In genomic region chr5:107512029-107512428, GRCh38 we compare ENCODE assay signal across 30 cellular contexts.
DNase-seq lines count a peak whose midpoint lies in the region; ATAC-seq, FAIRE-seq and TF ChIP-seq lines count a peak whose summit lies in the region.
"Had no signal": no experiment of that assay in that cellular context is flagged by ENCODE, and none has a peak within 500 bp of the region (broad histone marks: within the 10 kb centered on the region; RNA-seq: fewer than 3 reads in every experiment).

No MANE protein-coding gene starts in this region.

- peak; percentile 18 for FAIRE-seq in GM18507 (lab: Jason Lieb, UNC)
- FAIRE-seq: TTC549 had no signal

- peaks cover 41% of the 10 kb centered on the region for H3K4me1 ChIP-seq in smooth muscle cell (ENCODE audit: low read depth)
- H3K4me1 ChIP-seq in ovary (ENCODE audit: insufficient read depth) = no peaks in the 10 kb centered on the region
- H3K4me1 ChIP-seq: esophagus squamous epithelium, tibial artery had no signal

- no peak overlapping the region for H3K4me3 Mint-ChIP-seq in osteocyte (ENCODE audit: unreplicated experiment)
- H3K4me3 Mint-ChIP-seq: activated CD8-positive, alpha-beta memory T cell treated with anti-CD3 and anti-CD28 coated beads, Interleukin-2, amount 10 ng/mL, durations not matched to agents 7 days and 5 days; activated naive CD4-positive, alpha-beta T cell treated with anti-CD3 and anti-CD28 coated beads, Interleukin-2, amount 50 U/mL, for 24 hours; activated T-helper 1 cell treated with anti-CD3 and anti-CD28 coated beads, Interleukin-12 subunit alpha, Interleukin-12 subunit beta, Interleukin-2, Interleukin-4 antibody, amounts not matched to agents 30 ng/mL and 10 ng/mL and 1 ng/mL, durations not matched to agents 14 hours and 24 hours and 36 hours; natural killer cell treated with Interleukin-12 subunit alpha and Interleukin-12 subunit beta and Interleukin-15 and Interleukin-18, amount 100 ng/mL, for 72 hours had no signal

- no peaks in the 10 kb centered on the region for H3K27me3 Mint-ChIP-seq in osteocyte (ENCODE audit: unreplicated experiment)
- H3K27me3 Mint-ChIP-seq: activated naive CD4-positive, alpha-beta T cell treated with anti-CD3 and anti-CD28 coated beads, Interleukin-2, amount 50 U/mL, for 24 hours; natural killer cell treated with Interleukin-12 subunit alpha and Interleukin-12 subunit beta and Interleukin-15 and Interleukin-18, amount 100 ng/mL, for 72 hours; progenitor cell of endocrine pancreas had no signal

- TF ChIP-seq CTCF in SU-DHL-6 (IDR thresholded peaks at IDR 0.05; ENCODE audit: insufficient read depth, low read length, poor library complexity, severe bottlenecking) (no peak), smooth muscle cell (IDR thresholded peaks at IDR 0.05; ENCODE audit: borderline replicate concordance, insufficient read depth, poor library complexity, severe bottlenecking) (no peak), ovary (IDR thresholded peaks at IDR 0.05) (no peak), osteocyte (IDR thresholded peaks at IDR 0.05) (no peak)

- intact Hi-C loops in ovary (cut with DNase I) = no loop called here

- TF ChIP-seq EP300 in ovary (IDR thresholded peaks at IDR 0.05) = no peak

- no peak for TF ChIP-seq POLR2A in ovary (IDR thresholded peaks at IDR 0.05)

- H3K9me3 Mint-ChIP-seq in osteocyte (ENCODE audit: unreplicated experiment) = peaks cover 4% of the 10 kb centered on the region
- H3K9me3 Mint-ChIP-seq: activated naive CD4-positive, alpha-beta T cell treated with anti-CD3 and anti-CD28 coated beads, Interleukin-2, amount 50 U/mL, for 24 hours; activated T-helper 1 cell treated with anti-CD3 and anti-CD28 coated beads, Interleukin-12 subunit alpha, Interleukin-12 subunit beta, Interleukin-2, Interleukin-4 antibody, amounts not matched to agents 30 ng/mL and 10 ng/mL and 1 ng/mL, durations not matched to agents 14 hours and 24 hours and 36 hours; natural killer cell treated with Interleukin-12 subunit alpha and Interleukin-12 subunit beta and Interleukin-15 and Interleukin-18, amount 100 ng/mL, for 72 hours had no signal

- H3K79me2 ChIP-seq in SU-DHL-6 (ENCODE audit: insufficient read depth, low read length) = no peaks in the 10 kb centered on the region
- no peaks in the 10 kb centered on the region for H3K79me2 ChIP-seq in smooth muscle cell (ENCODE audit: low read depth)

- WGBS in smooth muscle cell (ENCODE audit: low lambda C conversion rate) = 91% methylated on average over 3 of the region's 3 CpGs
- 96 to 98% (median 97%) methylated on average over 3 of the region's 3 CpGs for WGBS in ovary, 3 donors

- H3K27me3 ChIP-seq in SU-DHL-6 (ENCODE audit: low read length) (no peaks in the 10 kb centered on the region), smooth muscle cell (ENCODE audit: low read depth) (no peaks in the 10 kb centered on the region), ovary (no peaks in the 10 kb centered on the region)
- H3K27me3 ChIP-seq: esophagus squamous epithelium, tibial artery had no signal

- no peaks in the 10 kb centered on the region for H3K9me3 ChIP-seq in SU-DHL-6 (ENCODE audit: insufficient read depth, low read length)
- H3K9me3 ChIP-seq in smooth muscle cell (replicated peaks; ENCODE audit: low read depth) = no peaks in the 10 kb centered on the region
- no peaks in the 10 kb centered on the region for H3K9me3 ChIP-seq in ovary
- H3K9me3 ChIP-seq: esophagus squamous epithelium, tibial artery had no signal

- peak overlapping the region; percentile 98 for H3K27ac ChIP-seq in SU-DHL-6 (ENCODE audit: low read depth, low read length)
- H3K27ac ChIP-seq in smooth muscle cell (ENCODE audit: low read depth) = no peak overlapping the region
- H3K27ac ChIP-seq in ovary = no peak overlapping the region
- H3K27ac ChIP-seq: C4-2B, esophagus squamous epithelium, tibial artery had no signal

- no peaks in the 10 kb centered on the region for H4K20me1 ChIP-seq in SU-DHL-6 (ENCODE audit: low read depth, low read length)
- H4K20me1 ChIP-seq in smooth muscle cell (ENCODE audit: low read depth) = no peaks in the 10 kb centered on the region

- H3K9ac ChIP-seq in SU-DHL-6 (ENCODE audit: low read length) (peak overlapping the region; percentile 48; the same call in 1 of the 2 replicates), smooth muscle cell (ENCODE audit: low read depth) (no peak overlapping the region)

- no peak overlapping the region for H3K27ac Mint-ChIP-seq in osteocyte (ENCODE audit: unreplicated experiment)
- H3K27ac Mint-ChIP-seq: activated CD8-positive, alpha-beta memory T cell treated with anti-CD3 and anti-CD28 coated beads, Interleukin-2, amount 10 ng/mL, durations not matched to agents 7 days and 5 days; activated naive CD4-positive, alpha-beta T cell treated with anti-CD3 and anti-CD28 coated beads, Interleukin-2, amount 50 U/mL, for 24 hours; activated T-helper 1 cell treated with anti-CD3 and anti-CD28 coated beads, Interleukin-12 subunit alpha, Interleukin-12 subunit beta, Interleukin-2, Interleukin-4 antibody, amounts not matched to agents 30 ng/mL and 10 ng/mL and 1 ng/mL, durations not matched to agents 14 hours and 24 hours and 36 hours; progenitor cell of endocrine pancreas had no signal

- no peaks in the 10 kb centered on the region for H3K9me2 ChIP-seq in SU-DHL-6 (replicated peaks; ENCODE audit: insufficient read depth, low read length)

- peaks cover 24% of the 10 kb centered on the region for H3K4me1 Mint-ChIP-seq in osteocyte (ENCODE audit: unreplicated experiment)
- H3K4me1 Mint-ChIP-seq: activated CD8-positive, alpha-beta memory T cell treated with anti-CD3 and anti-CD28 coated beads, Interleukin-2, amount 10 ng/mL, durations not matched to agents 7 days and 5 days; activated naive CD4-positive, alpha-beta T cell treated with anti-CD3 and anti-CD28 coated beads, Interleukin-2, amount 50 U/mL, for 24 hours had no signal

- peaks cover 2% of the 10 kb centered on the region for H3K36me3 Mint-ChIP-seq in osteocyte (ENCODE audit: unreplicated experiment)
- H3K36me3 Mint-ChIP-seq: activated CD8-positive, alpha-beta memory T cell treated with anti-CD3 and anti-CD28 coated beads, Interleukin-2, amount 10 ng/mL, durations not matched to agents 7 days and 5 days; activated naive CD4-positive, alpha-beta T cell treated with anti-CD3 and anti-CD28 coated beads, Interleukin-2, amount 50 U/mL, for 24 hours; natural killer cell treated with Interleukin-12 subunit alpha and Interleukin-12 subunit beta and Interleukin-15 and Interleukin-18, amount 100 ng/mL, for 72 hours had no signal

- H3F3A ChIP-seq in SU-DHL-6 (ENCODE audit: insufficient read depth) = peaks cover 30% of the 10 kb centered on the region
- H3F3A ChIP-seq in smooth muscle cell (ENCODE audit: low read depth) = peaks cover 12% of the 10 kb centered on the region

- H2AFZ ChIP-seq in SU-DHL-6 (ENCODE audit: low read depth, low read length, severe bottlenecking) (peak overlapping the region; percentile 84), smooth muscle cell (ENCODE audit: low read depth) (no peak overlapping the region)

- H3K4me2 ChIP-seq in SU-DHL-6 (ENCODE audit: low read depth, low read length, poor library complexity, severe bottlenecking) = peak overlapping the region; percentile 64
- H3K4me2 ChIP-seq in smooth muscle cell = no peak overlapping the region

- H3K4me3 ChIP-seq in SU-DHL-6 (ENCODE audit: insufficient read depth, low read length, poor library complexity, severe bottlenecking) = peak overlapping the region; percentile 2
- H3K4me3 ChIP-seq in smooth muscle cell = no peak overlapping the region
- no peak overlapping the region for H3K4me3 ChIP-seq in ovary
- H3K4me3 ChIP-seq: esophagus squamous epithelium, tibial artery had no signal

- ATAC-seq in HG02610 (IDR thresholded peaks at IDR 0.05; ENCODE audit: unreplicated experiment) = peak; percentile 39
- ATAC-seq in HG02840 (IDR thresholded peaks at IDR 0.05; ENCODE audit: low FRiP score, unreplicated experiment) = no peak
- ATAC-seq: activated CD8-positive, alpha-beta memory T cell treated with anti-CD3 and anti-CD28 coated beads, Interleukin-2, amount 10 ng/mL, durations not matched to agents 7 days and 5 days; left lobe of liver; natural killer cell treated with Interleukin-12 subunit alpha and Interleukin-12 subunit beta and Interleukin-15 and Interleukin-18, amount 100 ng/mL, for 72 hours had no signal

- H3K36me3 ChIP-seq in SU-DHL-6 (ENCODE audit: low read length) = no peaks in the 10 kb centered on the region
- H3K36me3 ChIP-seq in smooth muscle cell (ENCODE audit: low read depth) = no peaks in the 10 kb centered on the region
- H3K36me3 ChIP-seq in ovary = no peaks in the 10 kb centered on the region
- H3K36me3 ChIP-seq: esophagus squamous epithelium, tibial artery had no signal

- DNase-seq in GM18507 (ENCODE audit: extremely low spot score, insufficient read length, low read depth) = no peak
- peak; percentile 62 for DNase-seq in iPS-NIHi11 (ENCODE audit: low spot score)
- DNase-seq in smooth muscle cell (lab: John Stamatoyannopoulos, UW; ENCODE audit: unreplicated experiment) = no peak
- no peak for DNase-seq in ovary
- no peak for DNase-seq in osteocyte (ENCODE audit: extremely low spot score, unreplicated experiment)
- DNase-seq: ACHN; activated CD4-positive, alpha-beta T cell treated with anti-CD3 and anti-CD28 coated beads for 4 hours; activated CD8-positive, alpha-beta memory T cell treated with anti-CD3 and anti-CD28 coated beads, Interleukin-2, amount 10 ng/mL, durations not matched to agents 7 days and 5 days; DMS153; effector CD8-positive, alpha-beta T cell; esophagus squamous epithelium; GF-D8; midbrain; NCI-H1436; NCI-H524 treated with DMSO at 0.1 percent for 48 hours; OCI-M1; Right ventricle myocardium superior; stimulated activated CD4-positive, alpha-beta T cell treated with anti-CD3 and anti-CD28 coated beads, Interleukin-2, amount 100 ng/mL, for 24 hours; stimulated activated naive CD4-positive, alpha-beta T cell treated with Interleukin-2 at 50 U/mL for 16 hours; tibial artery had no signal
